6 cellular contexts compared by ENCODE assay signal in genomic region chr2:168122210-168122609, GRCh38.
DNase-seq lines count a peak whose midpoint lies in the region; ATAC-seq and TF ChIP-seq lines count a peak whose summit lies in the region.
"Not testable (repeated sequence)": the region's sequence is repeated elsewhere in the genome, so short reads cannot be mapped to it uniquely, and the experiment has no call there.

No MANE protein-coding gene starts in this region.

- H3K9me3 Mint-ChIP-seq in activated naive CD8-positive, alpha-beta T cell treated with anti-CD3 and anti-CD28 coated beads, Interleukin-2, amount 50 U/mL, for 24 hours; effector memory CD8-positive, alpha-beta T cell: not testable (repeated sequence)

- H3K4me1 ChIP-seq in HEK293 (ENCODE audit: control insufficient read depth, insufficient read depth, low read length), result not testable (repeated sequence)

- not testable (repeated sequence) for H3K4me3 Mint-ChIP-seq in activated naive CD8-positive, alpha-beta T cell treated with anti-CD3 and anti-CD28 coated beads, Interleukin-2, amount 50 U/mL, for 24 hours; effector memory CD8-positive, alpha-beta T cell

- not testable (repeated sequence) for H3K27me3 Mint-ChIP-seq in activated naive CD8-positive, alpha-beta T cell treated with anti-CD3 and anti-CD28 coated beads, Interleukin-2, amount 50 U/mL, for 24 hours; effector memory CD8-positive, alpha-beta T cell

- peak; percentile 15 for DNase-seq in DMS153 (lab: John Stamatoyannopoulos, UW)
- peak; percentile 66 for DNase-seq in NCI-H2029 treated with DMSO at 0.1 percent for 48 hours (lab: John Stamatoyannopoulos, UW)
- DNase-seq in activated naive CD8-positive, alpha-beta T cell treated with anti-CD3 and anti-CD28 coated beads, Interleukin-2, amount 50 U/mL, for 24 hours; effector memory CD8-positive, alpha-beta T cell: not testable (repeated sequence)

- CTCF ChIA-PET in HEK293 (lab: Yijun Ruan, JAX), result not testable (repeated sequence)

- TF ChIP-seq CTCF in HEK293 (tag by site-specific recombination; IDR thresholded peaks at IDR 0.05), result not testable (repeated sequence)

- H3K9me3 ChIP-seq in HEK293 (ENCODE audit: control insufficient read depth, insufficient read depth, low read depth, low read length), result not testable (repeated sequence)

- peaks cover 19% of the 10 kb centered on the region for H3K36me3 Mint-ChIP-seq in activated naive CD8-positive, alpha-beta T cell treated with anti-CD3 and anti-CD28 coated beads, Interleukin-2, amount 50 U/mL, for 24 hours (ENCODE audit: low read depth)
- H3K36me3 Mint-ChIP-seq in effector memory CD8-positive, alpha-beta T cell (ENCODE audit: insufficient read depth), result peaks cover 26% of the 10 kb centered on the region

- H3K4me1 Mint-ChIP-seq in activated naive CD8-positive, alpha-beta T cell treated with anti-CD3 and anti-CD28 coated beads, Interleukin-2, amount 50 U/mL, for 24 hours; effector memory CD8-positive, alpha-beta T cell (ENCODE audit: low read depth in 2 of 2): not testable (repeated sequence)

- peaks cover 5 to 32% of the 10 kb centered on the region in 2 experiments for H3K36me3 ChIP-seq in HEK293 (ENCODE audit: control insufficient read depth in 2 of 2, insufficient read depth in 1 of 2, low read length in 2 of 2)

- not testable (repeated sequence) for ATAC-seq in SK-N-SH treated with all-trans-retinoic acid at 6 μM for 48 hours; activated naive CD8-positive, alpha-beta T cell treated with anti-CD3 and anti-CD28 coated beads, Interleukin-2, amount 50 U/mL, for 24 hours; effector memory CD8-positive, alpha-beta T cell (replicated peaks)

- H3K4me3 ChIP-seq in HEK293 (ENCODE audit: low read depth, low read length), result not testable (repeated sequence)

- H3K27ac ChIP-seq in HEK293 (ENCODE audit: extremely low read depth, low read depth, low read length), result not testable (repeated sequence)

- H3K27ac Mint-ChIP-seq in activated naive CD8-positive, alpha-beta T cell treated with anti-CD3 and anti-CD28 coated beads, Interleukin-2, amount 50 U/mL, for 24 hours, result peak overlapping the region; percentile 40
- H3K27ac Mint-ChIP-seq in effector memory CD8-positive, alpha-beta T cell, result peak overlapping the region; percentile 23 to 39

- POLR2A ChIA-PET in HEK293 (lab: Yijun Ruan, JAX), result not testable (repeated sequence)

TF ChIP-seq in HEK293, 187 proteins besides CTCF, POLR2A, EP300 and RAD21:
- peak; percentile 87 for TF ChIP-seq ZNF146 (tag by site-specific recombination; IDR thresholded peaks at IDR 0.05)
TF ChIP-seq in HEK293: peak in this region for 1; not testable (repeated sequence) for 186.

TF ChIP-seq in SK-N-SH treated with all-trans-retinoic acid at 6 μM for 48 hours, 23 proteins besides CTCF, POLR2A, EP300 and RAD21:
- peak; percentile 63 for TF ChIP-seq ZNF8 (CRISPR knock-in tag; IDR thresholded peaks at IDR 0.05)
TF ChIP-seq in SK-N-SH treated with all-trans-retinoic acid at 6 μM for 48 hours: peak in this region for 1; not testable (repeated sequence) for 22.
